13 cellular contexts compared by ENCODE assay signal in genomic region chr1:160116277-160117147, GRCh38. TPM values are rescaled to one million over a fixed set of nuclear protein-coding genes. Genes with fewer than 3 reads are reported as not detected.
A peak's percentile ranks its signal among the peaks of the same experiment; 100 is the strongest.
DNase-seq lines count a peak whose midpoint lies in the region; ATAC-seq and TF ChIP-seq lines count a peak whose summit lies in the region.
"Had no signal": no experiment of that assay in that cellular context is flagged by ENCODE, and none has a peak within 500 bp of the region (broad histone marks: within the 10 kb centered on the region; RNA-seq: fewer than 3 reads in every experiment).

No MANE protein-coding gene starts in this region.

- H3K27me3 ChIP-seq in WERI-Rb-1 (ENCODE audit: insufficient read depth, low read depth, severe bottlenecking) (no peaks in the 10 kb centered on the region), esophagus squamous epithelium (peaks cover 0 to 11% (median 0%) of the 10 kb centered on the region in 4 donors), muscle layer of colon (ENCODE audit: control insufficient read depth in 1 of 2, insufficient read depth in 2 of 2, low read length in 2 of 2) (no peaks in the 10 kb centered on the region), upper lobe of right lung (no peaks in the 10 kb centered on the region), uterus (no peaks in the 10 kb centered on the region)

- H3K9ac ChIP-seq in muscle layer of colon (ENCODE audit: low read length): no peak overlapping the region

- peak; percentile 17; the same call in 1 of the 2 replicates for TF ChIP-seq CTCF in WERI-Rb-1 (IDR thresholded peaks at IDR 0.05; ENCODE audit: low read depth, low read length)
- TF ChIP-seq CTCF in esophagus squamous epithelium (IDR thresholded peaks at IDR 0.05): no peak
- no peak for TF ChIP-seq CTCF in upper lobe of right lung (IDR thresholded peaks at IDR 0.05)
- TF ChIP-seq CTCF in uterus (IDR thresholded peaks at IDR 0.05): no peak

- 31 to 51% methylated on average over 5 to 10 of the region's 12 CpGs for whole genome bisulfite sequencing in esophagus squamous epithelium, 2 donors

- H3K27ac ChIP-seq in WERI-Rb-1 (no peak overlapping the region), esophagus squamous epithelium (peak overlapping the region; percentile 60 to 88 (median 79)), muscle layer of colon (ENCODE audit: low read depth, low read length) (peak overlapping the region; percentile 96), upper lobe of right lung (no peak overlapping the region), uterus (peak overlapping the region in 1 of 2 donors; percentile 5)

- H3K4me1 ChIP-seq in esophagus squamous epithelium (peaks cover 0 to 49% (median 9%) of the 10 kb centered on the region in 3 donors), muscle layer of colon (ENCODE audit: insufficient read depth, low read length) (peaks cover 47% of the 10 kb centered on the region), upper lobe of right lung (no peaks in the 10 kb centered on the region), uterus (no peaks in the 10 kb centered on the region)

- no peak for DNase-seq in WERI-Rb-1
- DNase-seq in esophagus squamous epithelium (lab: John Stamatoyannopoulos, UW): no peak
- no peak for DNase-seq in upper lobe of right lung
- no peak for DNase-seq in SKM-1 treated with dmso at 0.1 percent for 144 hours (lab: John Stamatoyannopoulos, UW; ENCODE audit: unreplicated experiment)
- no peak for DNase-seq in uterus
- DNase-seq in NCI-H1417 (lab: John Stamatoyannopoulos, UW): no peak
- DNase-seq: activated B cell treated with CpG ODN at 0.5 μM for 24 hours; activated naive CD4-positive, alpha-beta T cell; GOT3; natural killer cell; NCI-H1092 had no signal

- H3K36me3 ChIP-seq in WERI-Rb-1 (no peaks in the 10 kb centered on the region), esophagus squamous epithelium (no peaks in the 10 kb centered on the region), muscle layer of colon (ENCODE audit: insufficient read depth, low read length) (peaks cover 13% of the 10 kb centered on the region), upper lobe of right lung (no peaks in the 10 kb centered on the region), uterus (no peaks in the 10 kb centered on the region)

- no peaks in the 10 kb centered on the region for H3K9me3 ChIP-seq in WERI-Rb-1 (ENCODE audit: severe bottlenecking)
- no peaks in the 10 kb centered on the region for H3K9me3 ChIP-seq in esophagus squamous epithelium
- H3K9me3 ChIP-seq in muscle layer of colon (ENCODE audit: low read length): no peaks in the 10 kb centered on the region
- no peaks in the 10 kb centered on the region for H3K9me3 ChIP-seq in upper lobe of right lung
- no peaks in the 10 kb centered on the region for H3K9me3 ChIP-seq in uterus

- no peak overlapping the region for H3K4me3 ChIP-seq in WERI-Rb-1 (ENCODE audit: low read depth, low read length)
- peak overlapping the region; percentile 16 to 58 (median 43) for H3K4me3 ChIP-seq in esophagus squamous epithelium
- H3K4me3 ChIP-seq in muscle layer of colon (ENCODE audit: low read depth in 1 of 2, low read length in 2 of 2): peak overlapping the region; percentile 59 to 70
- peak overlapping the region; percentile 8 for H3K4me3 ChIP-seq in upper lobe of right lung
- peak overlapping the region in 1 of 2 donors; percentile 17 for H3K4me3 ChIP-seq in uterus

- intact Hi-C loops in esophagus squamous epithelium (cut with DNase I): no loop called here
- intact Hi-C loops in upper lobe of right lung (cut with DNase I): no loop called here
- intact Hi-C loops in uterus (cut with DNase I; ENCODE audit: low total_unique reads): no loop called here

- TF ChIP-seq POLR2A in esophagus squamous epithelium (IDR thresholded peaks at IDR 0.05): no peak
- TF ChIP-seq POLR2A in uterus (IDR thresholded peaks at IDR 0.05): no peak

- no peak for ATAC-seq in upper lobe of right lung
- ATAC-seq: natural killer cell had no signal

RNA-seq across cellular contexts. Expression of gene ATP1A2, which starts 1.0 kb away (rescaled TPM):
- total RNA-seq in esophagus squamous epithelium: 10 to 100 TPM in 1 of 4 donors, 1 to 10 TPM in 3; 2.2 to 32.6 (median 5.3) TPM
- total RNA-seq in upper lobe of right lung: 5.6 TPM
- 10 to 100 TPM in 3 of 4 donors, 1 to 10 TPM in 1; 1.2 to 36.8 (median 13.4) TPM for total RNA-seq in uterus
- total RNA-seq: activated B cell treated with CpG ODN at 0.5 μM for 24 hours, glomerular endothelial cell, natural killer cell had no signal

RNA-seq across cellular contexts. Expression of gene IGSF8, which starts 18.1 kb away (rescaled TPM):
- total RNA-seq in esophagus squamous epithelium (10 to 100 TPM; 17.0 to 19.6 (median 17.2) TPM), upper lobe of right lung (37.5 TPM), uterus (10 to 100 TPM in 3 of 4 donors, 1 to 10 TPM in 1; 5.4 to 41.4 (median 26.9) TPM)

RNA-seq across cellular contexts. Expression of gene ATP1A4, which starts 34.9 kb away (rescaled TPM):
- total RNA-seq in esophagus squamous epithelium: 1 to 10 TPM in 1 of 4 donors, under 1 TPM in 1, not detected in 2; 0.19 to 1.8 TPM
- 0.96 TPM for total RNA-seq in upper lobe of right lung
- 1 to 10 TPM in 1 of 4 donors, not detected in 3; 1.5 TPM for total RNA-seq in uterus
- total RNA-seq: activated B cell treated with CpG ODN at 0.5 μM for 24 hours, glomerular endothelial cell, natural killer cell had no signal

RNA-seq across cellular contexts. Expression of gene KCNJ9, which starts 35.2 kb away (rescaled TPM):
- not detected for total RNA-seq in esophagus squamous epithelium
- not detected for total RNA-seq in upper lobe of right lung
- under 1 TPM in 1 of 4 donors, not detected in 3; 0.28 TPM for total RNA-seq in uterus
- total RNA-seq: activated B cell treated with CpG ODN at 0.5 μM for 24 hours, glomerular endothelial cell, natural killer cell had no signal

RNA-seq across cellular contexts. Expression of gene KCNJ10, which starts 46.6 kb away (rescaled TPM):
- under 1 TPM in 1 of 4 donors, not detected in 3; 0.59 TPM for total RNA-seq in esophagus squamous epithelium
- not detected for total RNA-seq in upper lobe of right lung
- under 1 TPM in 1 of 4 donors, not detected in 3; 0.58 TPM for total RNA-seq in uterus
- total RNA-seq: activated B cell treated with CpG ODN at 0.5 μM for 24 hours, glomerular endothelial cell, natural killer cell had no signal

Comparison
In these comparisons a context has a peak if more than half of its experiments do, and no peak if none do; other contexts are left out.
1. H3K27ac ChIP-seq: peak in esophagus squamous epithelium (4 of 4) and muscle layer of colon (single experiment); none in WERI-Rb-1 (single experiment) and upper lobe of right lung (single experiment).